8 cellular contexts compared by ENCODE assay signal in genomic region chr7:80135306-80136104, GRCh38. TPM values are rescaled to one million over a fixed set of nuclear protein-coding genes. Genes with fewer than 3 reads are reported as not detected.
A peak's percentile ranks its signal among the peaks of the same experiment; 100 is the strongest.
DNase-seq lines count a peak whose midpoint lies in the region; TF ChIP-seq lines count a peak whose summit lies in the region.

No MANE protein-coding gene starts in this region.

- H3K27ac ChIP-seq in HUES48 (ENCODE audit: low read depth, low read length) (peak overlapping the region; percentile 87), esophagus (ENCODE audit: low read depth in 2 of 2, low read length in 1 of 2) (peak overlapping the region; percentile 85 to 97), temporal lobe (ENCODE audit: low read depth, low read length) (peak overlapping the region; percentile 96)

- H3K27me3 ChIP-seq in HUES48 (ENCODE audit: control insufficient read depth, insufficient read depth, low read length), result peaks cover 14% of the 10 kb centered on the region; the same call in 1 of the 2 replicates
- no peaks in the 10 kb centered on the region for H3K27me3 ChIP-seq in esophagus (ENCODE audit: control insufficient read depth in 1 of 2, insufficient read depth in 2 of 2, low read length in 2 of 2)
- peaks cover 38% of the 10 kb centered on the region for H3K27me3 ChIP-seq in mononuclear cell (ENCODE audit: insufficient read depth, low read length)

- peak overlapping the region; percentile 89 for H3K9ac ChIP-seq in HUES48 (ENCODE audit: low read depth, low read length)

- peak; percentile 40 for DNase-seq in activated CD4-positive, alpha-beta T cell treated with anti-CD3 and anti-CD28 coated beads for 48 hours
- DNase-seq in activated CD4-positive, alpha-beta T cell treated with anti-CD3 and anti-CD28 coated beads for 1 hour, result no peak
- DNase-seq in NCI-H446 treated with DMSO at 0.1 percent for 48 hours (lab: John Stamatoyannopoulos, UW), result no peak

- peak overlapping the region; percentile 95 for H3K4me3 ChIP-seq in HUES48 (ENCODE audit: low read depth, low read length)
- peak overlapping the region; percentile 78 for H3K4me3 ChIP-seq in WI38 (ENCODE audit: low read depth, low read length)
- H3K4me3 ChIP-seq in esophagus (ENCODE audit: low read depth in 1 of 2, low read length in 2 of 2), result peak overlapping the region; percentile 59 to 89
- peak overlapping the region; percentile 48 for H3K4me3 ChIP-seq in mononuclear cell (ENCODE audit: low read length)

- H3K36me3 ChIP-seq in HUES48 (ENCODE audit: control insufficient read depth, insufficient read depth, low read length), result no peaks in the 10 kb centered on the region
- no peaks in the 10 kb centered on the region for H3K36me3 ChIP-seq in esophagus (ENCODE audit: control insufficient read depth in 2 of 2, insufficient read depth in 2 of 2, low read length in 1 of 2)

- no peak for TF ChIP-seq CTCF in WI38 (IDR thresholded peaks at IDR 0.05; ENCODE audit: low read depth, low read length)

- no peaks in the 10 kb centered on the region for H3K9me3 ChIP-seq in HUES48 (ENCODE audit: control insufficient read depth, insufficient read depth, low read length)
- H3K9me3 ChIP-seq in esophagus (ENCODE audit: control insufficient read depth in 2 of 2, insufficient read depth in 1 of 2, low read depth in 1 of 2, low read length in 1 of 2), result no peaks in the 10 kb centered on the region
- H3K9me3 ChIP-seq in mononuclear cell (ENCODE audit: low read depth, low read length), result no peaks in the 10 kb centered on the region

- 1 to 3% methylated on average over 57 to 58 of the region's 58 CpGs for WGBS in esophagus, 2 donors

- H3K4me1 ChIP-seq in HUES48 (ENCODE audit: control insufficient read depth, insufficient read depth, low read length) (peaks cover 30% of the 10 kb centered on the region), esophagus (ENCODE audit: control insufficient read depth in 2 of 2, insufficient read depth in 2 of 2, low read length in 1 of 2) (no peaks in the 10 kb centered on the region), mononuclear cell (ENCODE audit: insufficient read depth, low read length) (peaks cover 12% of the 10 kb centered on the region)

RNA-seq across cellular contexts. Expression of gene GNAI1, which starts 0.9 kb away (rescaled TPM):
- 10 to 100 TPM in 1 of 2 donors, 1 to 10 TPM in 1; 6.2 to 18.8 TPM for polyA plus RNA-seq in esophagus
- 0.73 TPM for total RNA-seq in mononuclear cell
- total RNA-seq in temporal lobe, result 161 TPM

Comparison
In these comparisons a context has a peak if more than half of its experiments do, and no peak if none do; other contexts are left out.
1. RNA of gene GNAI1, which starts 0.9 kb away (total RNA-seq): 161 TPM in temporal lobe (single experiment); 0.73 TPM in mononuclear cell (single experiment); every median in the first group is over 10 times any median in the second.
2. Peak in every context shown above with its lines, with median percentiles within 50 percentile points of each other: H3K27ac ChIP-seq and H3K4me3 ChIP-seq.